8 cellular contexts compared by ENCODE assay signal in genomic region chr15:70584838-70585706, GRCh38.
DNase-seq lines count a peak whose midpoint lies in the region; ATAC-seq, FAIRE-seq and TF ChIP-seq lines count a peak whose summit lies in the region.

No MANE protein-coding gene starts in this region.

- H3K36me3 ChIP-seq in NT2/D1 (ENCODE audit: insufficient read depth, insufficient read length, low read length) (no peaks in the 10 kb centered on the region), astrocyte (ENCODE audit: insufficient read depth, low read length) (no peaks in the 10 kb centered on the region)

- peak overlapping the region; percentile 59 for H2AFZ ChIP-seq in astrocyte (ENCODE audit: low read depth, low read length)

- H3K4me1 ChIP-seq in NT2/D1 (ENCODE audit: insufficient read depth, insufficient read length) = peaks cover 13% of the 10 kb centered on the region
- peaks cover 16% of the 10 kb centered on the region for H3K4me1 ChIP-seq in astrocyte (ENCODE audit: insufficient read depth, low read length)

- peak overlapping the region; percentile 50 for H3K4me3 Mint-ChIP-seq in astrocyte (ENCODE audit: unreplicated experiment)
- H3K4me3 Mint-ChIP-seq in stimulated activated naive B cell treated with anti-CD40 and anti-IgM and Interleukin-4, amounts not matched to agents 10 μg/mL and 1 μg/mL and 100 μg/mL, for 72 hours = no peak overlapping the region

- H3K9me3 ChIP-seq in NT2/D1 (ENCODE audit: insufficient read depth, low read length) = 0 out of 2 replicates have a peak, but pooled peaks cover 4% of the 10 kb centered on the region
- no peaks in the 10 kb centered on the region for H3K9me3 ChIP-seq in astrocyte (ENCODE audit: insufficient read depth, low read depth, low read length)

- peak overlapping the region; percentile 47 for H3K4me3 ChIP-seq in NT2/D1 (ENCODE audit: insufficient read length, low read depth)
- peak overlapping the region; percentile 39 for H3K4me3 ChIP-seq in astrocyte (ENCODE audit: insufficient read depth, low read depth, low read length)

- H3K27me3 Mint-ChIP-seq in astrocyte (ENCODE audit: low read depth, unreplicated experiment) = peaks cover 10% of the 10 kb centered on the region
- peaks cover 37 to 49% of the 10 kb centered on the region in 2 donors for H3K27me3 Mint-ChIP-seq in stimulated activated naive B cell treated with anti-CD40 and anti-IgM and Interleukin-4, amounts not matched to agents 10 μg/mL and 1 μg/mL and 100 μg/mL, for 72 hours

- H3K27ac Mint-ChIP-seq in astrocyte (ENCODE audit: unreplicated experiment) = peak overlapping the region; percentile 51
- no peak overlapping the region for H3K27ac Mint-ChIP-seq in stimulated activated naive B cell treated with anti-CD40 and anti-IgM and Interleukin-4, amounts not matched to agents 10 μg/mL and 1 μg/mL and 100 μg/mL, for 72 hours

- H3K27me3 ChIP-seq in NT2/D1 (ENCODE audit: insufficient read depth, insufficient read length) = peaks cover 4% of the 10 kb centered on the region
- H3K27me3 ChIP-seq in astrocyte (ENCODE audit: insufficient read depth, low read length) = peaks cover 32% of the 10 kb centered on the region

- H3K4me1 Mint-ChIP-seq in astrocyte (ENCODE audit: low read depth, unreplicated experiment) = peaks cover 32% of the 10 kb centered on the region
- peaks cover 3 to 9% of the 10 kb centered on the region in 2 donors for H3K4me1 Mint-ChIP-seq in stimulated activated naive B cell treated with anti-CD40 and anti-IgM and Interleukin-4, amounts not matched to agents 10 μg/mL and 1 μg/mL and 100 μg/mL, for 72 hours

- peak overlapping the region; percentile 86 for H3K4me2 ChIP-seq in astrocyte (ENCODE audit: low read length)

- H3K79me2 ChIP-seq in astrocyte (ENCODE audit: insufficient read depth, low read length) = no peaks in the 10 kb centered on the region

- TF ChIP-seq CTCF in astrocyte (IDR thresholded peaks at IDR 0.05; ENCODE audit: insufficient read depth, low read depth, low read length) = peak; percentile 18

- H3K36me3 Mint-ChIP-seq in astrocyte (ENCODE audit: low read depth, unreplicated experiment) = peaks cover 4% of the 10 kb centered on the region
- H3K36me3 Mint-ChIP-seq in stimulated activated naive B cell treated with anti-CD40 and anti-IgM and Interleukin-4, amounts not matched to agents 10 μg/mL and 1 μg/mL and 100 μg/mL, for 72 hours = no peaks in the 10 kb centered on the region

- no peaks in the 10 kb centered on the region for H4K20me1 ChIP-seq in astrocyte (ENCODE audit: insufficient read depth, low read length)

- no peak for FAIRE-seq in astrocyte (lab: Jason Lieb, UNC)

- H3K9me3 Mint-ChIP-seq in astrocyte (ENCODE audit: unreplicated experiment) = peaks cover 4% of the 10 kb centered on the region
- no peaks in the 10 kb centered on the region for H3K9me3 Mint-ChIP-seq in stimulated activated naive B cell treated with anti-CD40 and anti-IgM and Interleukin-4, amounts not matched to agents 10 μg/mL and 1 μg/mL and 100 μg/mL, for 72 hours

- DNase-seq in DMS114 treated with DMSO at 0.1 percent for 48 hours (lab: John Stamatoyannopoulos, UW; ENCODE audit: unreplicated experiment) = peak; percentile 12
- no peak for DNase-seq in NT2/D1 (ENCODE audit: low read depth, low spot score)
- DNase-seq in astrocyte (ENCODE audit: low read depth) = peak; percentile 63
- DNase-seq in left kidney (ENCODE audit: low read depth, low spot score) = peak; percentile 87
- DNase-seq in stimulated activated CD8-positive, alpha-beta memory T cell treated with anti-CD3 and anti-CD28 coated beads, Interleukin-4, amount 100 ng/mL, for 1 hour (ENCODE audit: low read depth in 2 of 2, low spot score in 1 of 2) = peak; percentile 3 to 14
- DNase-seq in stimulated activated naive B cell treated with anti-CD40 and anti-IgM and Interleukin-4, amounts not matched to agents 10 μg/mL and 1 μg/mL and 100 μg/mL, for 72 hours = no peak

- H3K9ac ChIP-seq in NT2/D1 (ENCODE audit: insufficient read length, low read depth) = peak overlapping the region; percentile 66
- H3K9ac ChIP-seq in astrocyte (ENCODE audit: low read length) = peak overlapping the region; percentile 62

- ATAC-seq in GM19455 (IDR thresholded peaks at IDR 0.05; ENCODE audit: unreplicated experiment) = no peak
- no peak for ATAC-seq in HG02610 (IDR thresholded peaks at IDR 0.05; ENCODE audit: unreplicated experiment)
- ATAC-seq in stimulated activated naive B cell treated with anti-CD40 and anti-IgM and Interleukin-4, amounts not matched to agents 10 μg/mL and 1 μg/mL and 100 μg/mL, for 72 hours (replicated peaks) = no peak

- no peak overlapping the region for H3K27ac ChIP-seq in astrocyte (ENCODE audit: low read depth, low read length)

Comparison
In these comparisons a context has a peak if more than half of its experiments do, and no peak if none do; other contexts are left out.
1. DNase-seq: peak in DMS114 treated with DMSO at 0.1 percent for 48 hours (single experiment), astrocyte (single experiment), left kidney (single experiment) and stimulated activated CD8-positive, alpha-beta memory T cell treated with anti-CD3 and anti-CD28 coated beads, Interleukin-4, amount 100 ng/mL, for 1 hour (2 of 2); none in NT2/D1 (single experiment) and stimulated activated naive B cell treated with anti-CD40 and anti-IgM and Interleukin-4, amounts not matched to agents 10 μg/mL and 1 μg/mL and 100 μg/mL, for 72 hours (single experiment).